29 cellular contexts compared by ENCODE assay signal in genomic region chr7:147071536-147071935, GRCh38.
"Had no signal": no experiment of that assay in that cellular context is flagged by ENCODE, and none has a peak within 500 bp of the region (broad histone marks: within the 10 kb centered on the region; RNA-seq: fewer than 3 reads in every experiment).

No MANE protein-coding gene starts in this region.

- H3K36me3 ChIP-seq: esophagus squamous epithelium, gastroesophageal sphincter, WERI-Rb-1 had no signal

- ATAC-seq: activated CD4-positive, CD25-positive, alpha-beta regulatory T cell treated with anti-CD3 and anti-CD28 coated beads, Interleukin-2, amount 50 U/mL, for 24 hours; activated CD8-positive, alpha-beta T cell treated with anti-CD3 and anti-CD28 coated beads for 36 hours; activated T-cell treated with anti-CD3 and anti-CD28 coated beads, Interleukin-2, amount 50 U/mL, for 4 hours; activated T-helper 17 cell treated with anti-CD3 and anti-CD28 coated beads, Interleukin-2, amount 50 U/mL, for 72 hours; effector memory CD8-positive, alpha-beta T cell; gastroesophageal sphincter; T-cell had no signal

- H3K9me3 ChIP-seq: gastroesophageal sphincter had no signal

- H3K27me3 ChIP-seq: esophagus squamous epithelium, gastroesophageal sphincter had no signal

- H3K27ac ChIP-seq: esophagus squamous epithelium, gastroesophageal sphincter, WERI-Rb-1 had no signal

- DNase-seq: activated B cell treated with CpG ODN at 0.5 μM for 24 hours; activated CD4-positive, alpha-beta T cell treated with anti-CD3 and anti-CD28 coated beads for 48 hours; activated CD4-positive, alpha-beta T cell treated with anti-CD3 and anti-CD28 coated beads, Interleukin-2, amount 50 U/mL, for 1 hour; activated CD4-positive, alpha-beta T cell treated with anti-CD3 and anti-CD28 coated beads, Interleukin-2, amount 50 U/mL, for 48 hours; activated CD8-positive, alpha-beta memory T cell treated with anti-CD3 and anti-CD28 coated beads for 24 hours; activated CD8-positive, alpha-beta T cell treated with anti-CD3 and anti-CD28 coated beads for 36 hours; activated effector memory CD4-positive, alpha-beta T cell treated with Interleukin-2 at 50 U/mL for 16 hours; activated gamma-delta T cell treated with Interleukin-2 at 50 U/mL for 16 hours; activated naive CD4-positive, alpha-beta T cell treated with anti-CD3 and anti-CD28 coated beads, Interleukin-2, amount 50 U/mL, for 16 hours; activated naive CD4-positive, alpha-beta T cell treated with Interleukin-2 at 50 U/mL for 16 hours; activated T-cell treated with anti-CD3 and anti-CD28 coated beads, Interleukin-2, amount 50 U/mL, for 4 hours; amniotic stem cell; anterior cingulate cortex; caudate nucleus; cortex of kidney; dermis blood vessel endothelial cell; effector CD4-positive, alpha-beta T cell; effector memory CD8-positive, alpha-beta T cell; esophagus squamous epithelium; foreskin melanocyte; SW 1271; T-cell; T1000; WERI-Rb-1 had no signal

- H3K4me1 ChIP-seq: esophagus squamous epithelium, gastroesophageal sphincter had no signal

- FAIRE-seq: astrocyte, colon had no signal

- H3K4me3 ChIP-seq: esophagus squamous epithelium, gastroesophageal sphincter had no signal
